In the genomic region with DNA sequence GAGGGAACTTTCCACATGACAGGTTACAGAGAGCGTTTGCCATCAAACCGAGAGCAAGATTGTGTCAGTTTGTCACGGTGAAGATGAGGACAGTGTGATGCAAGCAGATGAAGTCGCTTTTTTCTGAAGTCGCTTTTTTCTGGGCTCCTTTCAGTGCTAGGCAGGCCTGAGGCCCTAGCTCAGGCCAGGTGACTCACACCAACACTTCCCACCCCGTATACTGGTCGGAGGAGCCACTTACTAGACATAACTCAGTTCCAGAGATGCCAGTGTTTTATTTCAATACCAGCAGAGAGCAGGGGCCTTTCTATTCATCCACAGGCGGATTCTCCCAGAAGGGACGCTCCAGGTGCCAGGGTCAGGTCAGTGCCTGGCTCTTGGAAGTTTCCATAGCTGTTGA, we compare ENCODE assay signal across 21 cellular contexts. TPM values are rescaled to one million over a fixed set of nuclear protein-coding genes. Genes with fewer than 3 reads are reported as not detected.
DNase-seq lines count a peak whose midpoint lies in the region; ATAC-seq, FAIRE-seq and TF ChIP-seq lines count a peak whose summit lies in the region.
"Had no signal": no experiment of that assay in that cellular context is flagged by ENCODE, and none has a peak within 500 bp of the region (broad histone marks: within the 10 kb centered on the region; RNA-seq: fewer than 3 reads in every experiment).

No MANE protein-coding gene starts in this region.

- DNase-seq in A172 (ENCODE audit: low spot score) (peak; percentile 19), HTR-8/SVneo (ENCODE audit: insufficient read length, low spot score) (peak; percentile 28), RWPE2 (ENCODE audit: low spot score) (no peak), mesenchymal stem cell (no peak), NOMO-1 treated with dmso at 0.1 percent for 144 hours (lab: John Stamatoyannopoulos, UW; ENCODE audit: unreplicated experiment) (no peak), GOT3 (lab: John Stamatoyannopoulos, UW) (no peak), anterior cingulate cortex (lab: John Stamatoyannopoulos, UW) (no peak)
- DNase-seq in CD8-positive, alpha-beta T cell, result no peak
- DNase-seq: BE2C, DMS79, H9, KBM-7, NCI-H1105, NCI-H1694, NCI-H2081, NCI-H2171, NCI-H524 treated with DMSO at 0.1 percent for 48 hours, OCI-M1, SIG-M5 had no signal

- H3K27me3 Mint-ChIP-seq in CD8-positive, alpha-beta T cell (ENCODE audit: low read depth), result no peaks in the 10 kb centered on the region

- H2BK12ac ChIP-seq in mesenchymal stem cell (ENCODE audit: low read length in 2 of 2), result no peak overlapping the region

- peak; percentile 70 for ATAC-seq in RWPE2 (ENCODE audit: low read depth)
- ATAC-seq in CD8-positive, alpha-beta T cell, result no peak
- ATAC-seq: HepG2, SK-N-SH treated with all-trans-retinoic acid at 6 μM for 48 hours had no signal

- H3K9me3 Mint-ChIP-seq in CD8-positive, alpha-beta T cell, result no peaks in the 10 kb centered on the region
- H3K9me3 Mint-ChIP-seq: H9 had no signal

- no peak overlapping the region for H3K23ac ChIP-seq in mesenchymal stem cell (ENCODE audit: low read length in 2 of 2)

- no peak overlapping the region for H3K4me2 ChIP-seq in mesenchymal stem cell (ENCODE audit: low read length, poor library complexity, severe bottlenecking)

- H2AK5ac ChIP-seq in mesenchymal stem cell (ENCODE audit: low read length, severe bottlenecking), result no peak overlapping the region

- no peak overlapping the region for H3K18ac ChIP-seq in mesenchymal stem cell (ENCODE audit: low read depth in 1 of 2, low read length in 2 of 2)

- no peak overlapping the region for H3K4ac ChIP-seq in mesenchymal stem cell (ENCODE audit: low read depth in 1 of 2, low read length in 2 of 2)

- H3K36me3 ChIP-seq in RWPE2 (ENCODE audit: low read depth) (peaks cover 3% of the 10 kb centered on the region; the same call in 1 of the 2 replicates), mesenchymal stem cell (ENCODE audit: control insufficient read depth in 1 of 2, insufficient read depth in 2 of 2, low read depth in 1 of 2, low read length in 2 of 2) (no peaks in the 10 kb centered on the region)
- H3K36me3 ChIP-seq in CD8-positive, alpha-beta T cell (ENCODE audit: insufficient read depth, low read length), result peaks cover 6% of the 10 kb centered on the region

- no peak overlapping the region for H3K9ac ChIP-seq in mesenchymal stem cell (ENCODE audit: low read length)

- peak overlapping the region; percentile 93 for H3K27ac ChIP-seq in RWPE2 (ENCODE audit: poor library complexity, severe bottlenecking)
- no peak overlapping the region for H3K27ac ChIP-seq in mesenchymal stem cell (ENCODE audit: low read length, poor library complexity, severe bottlenecking)
- no peak overlapping the region for H3K27ac ChIP-seq in CD8-positive, alpha-beta T cell (ENCODE audit: low read depth, low read length)

- no peaks in the 10 kb centered on the region for H3K79me1 ChIP-seq in mesenchymal stem cell (replicated peaks; ENCODE audit: low read length, poor library complexity, severe bottlenecking)

- WGBS in mesenchymal stem cell, result 78% methylated on average over 9 of the region's 9 CpGs

- H3K14ac ChIP-seq in mesenchymal stem cell (ENCODE audit: low read length in 2 of 2), result no peak overlapping the region

- H2AFZ ChIP-seq in mesenchymal stem cell (ENCODE audit: low read depth, low read length), result peak overlapping the region; percentile 42

- peaks cover 58% of the 10 kb centered on the region for H3K36me3 Mint-ChIP-seq in CD8-positive, alpha-beta T cell

- CTCF ChIA-PET in CD8-positive, alpha-beta T cell (lab: Charles Lee), result no interaction called here

- no peak overlapping the region for H2BK5ac ChIP-seq in mesenchymal stem cell (ENCODE audit: low read depth, low read length, poor library complexity, severe bottlenecking)

- no peak overlapping the region for H3K4me3 ChIP-seq in RWPE2 (ENCODE audit: severe bottlenecking)
- no peak overlapping the region for H3K4me3 ChIP-seq in mesenchymal stem cell (ENCODE audit: insufficient read depth in 1 of 2, low read depth in 1 of 2, low read length in 2 of 2)
- no peak overlapping the region for H3K4me3 ChIP-seq in CD8-positive, alpha-beta T cell (ENCODE audit: low read depth, low read length)

- H3K9me3 ChIP-seq in RWPE2 (ENCODE audit: severe bottlenecking) (no peaks in the 10 kb centered on the region), mesenchymal stem cell (ENCODE audit: control insufficient read depth, low read length) (no peaks in the 10 kb centered on the region)
- no peaks in the 10 kb centered on the region for H3K9me3 ChIP-seq in CD8-positive, alpha-beta T cell (ENCODE audit: low read length)
- H3K9me3 ChIP-seq: BE2C had no signal

- H2BK15ac ChIP-seq in mesenchymal stem cell (ENCODE audit: low read depth, poor library complexity, severe bottlenecking), result no peak overlapping the region

- no peak overlapping the region for H4K91ac ChIP-seq in mesenchymal stem cell (ENCODE audit: low read length)

- H3K27me3 ChIP-seq in RWPE2 (ENCODE audit: insufficient read depth, poor library complexity, severe bottlenecking), result no peaks in the 10 kb centered on the region
- H3K27me3 ChIP-seq in mesenchymal stem cell (ENCODE audit: control insufficient read depth in 1 of 2, insufficient read depth in 1 of 2, low read length in 2 of 2), result no peaks in the 10 kb centered on the region
- H3K27me3 ChIP-seq in CD8-positive, alpha-beta T cell (ENCODE audit: insufficient read depth, low read length), result no peaks in the 10 kb centered on the region
- H3K27me3 ChIP-seq: BE2C had no signal

- H3K27ac Mint-ChIP-seq in CD8-positive, alpha-beta T cell, result no peak overlapping the region

- POLR2A ChIA-PET in CD8-positive, alpha-beta T cell (lab: Charles Lee), result no interaction called here

- H4K8ac ChIP-seq in mesenchymal stem cell (ENCODE audit: low read length), result no peak overlapping the region

- no peak for TF ChIP-seq CTCF in RWPE2 (IDR thresholded peaks at IDR 0.05; ENCODE audit: poor library complexity, severe bottlenecking)
- no peak for TF ChIP-seq CTCF in CD8-positive, alpha-beta T cell (IDR thresholded peaks at IDR 0.05)

- H3K4me1 Mint-ChIP-seq in CD8-positive, alpha-beta T cell (ENCODE audit: low read depth), result peaks cover 34% of the 10 kb centered on the region

- intact Hi-C loops in CD8-positive, alpha-beta T cell (cut with DNase I, micrococcal nuclease), result no loop called here

- peak; percentile 62 for FAIRE-seq in HTR-8/SVneo (lab: Jason Lieb, UNC)
- FAIRE-seq: HepG2 had no signal

- peaks cover 13% of the 10 kb centered on the region for H3K4me1 ChIP-seq in RWPE2 (ENCODE audit: insufficient read depth, poor library complexity, severe bottlenecking)
- H3K4me1 ChIP-seq in mesenchymal stem cell (ENCODE audit: control insufficient read depth, insufficient read depth, low read depth, low read length), result no peaks in the 10 kb centered on the region
- no peaks in the 10 kb centered on the region for H3K4me1 ChIP-seq in CD8-positive, alpha-beta T cell (ENCODE audit: insufficient read depth, low read length)

- no peak overlapping the region for H3K4me3 Mint-ChIP-seq in CD8-positive, alpha-beta T cell
- H3K4me3 Mint-ChIP-seq: H9 had no signal

- H2BK120ac ChIP-seq in mesenchymal stem cell (ENCODE audit: low read depth, low read length), result no peak overlapping the region

RNA-seq across cellular contexts. Expression of a gene that starts 58.9 kb away (rescaled TPM):
- total RNA-seq in A172 (2014; rRNA removed; shearing (Covaris generic)), result 0.57 and 0.96 TPM in 2 replicates
- 2.2 TPM for polyA plus RNA-seq in mesenchymal stem cell (2013, experiment 1 of 2)
- 2.2 TPM for polyA plus RNA-seq in mesenchymal stem cell (2013, experiment 2 of 2)
- 10 to 100 TPM; 27.5 to 30.3 TPM for total RNA-seq in CD8-positive, alpha-beta T cell

Comparison
In these comparisons a context has a peak if more than half of its experiments do, and no peak if none do; other contexts are left out.
1. DNase-seq: peak in A172 (single experiment) and HTR-8/SVneo (single experiment); none in RWPE2 (single experiment), mesenchymal stem cell (single experiment), NOMO-1 treated with dmso at 0.1 percent for 144 hours (single experiment), CD8-positive, alpha-beta T cell (0 of 7), GOT3 (single experiment) and anterior cingulate cortex (0 of 58).
2. RNA of a gene that starts 58.9 kb away (total RNA-seq): 27.5 to 30.3 TPM in CD8-positive, alpha-beta T cell; 0.57 to 0.96 TPM in A172; every median in the first group is over 10 times any median in the second.